23 cellular contexts compared by ENCODE assay signal in genomic region chr13:66581691-66582090, GRCh38.
A peak's percentile ranks its signal among the peaks of the same experiment; 100 is the strongest.
DNase-seq lines count a peak whose midpoint lies in the region; ATAC-seq, FAIRE-seq and TF ChIP-seq lines count a peak whose summit lies in the region.
"Had no signal": no experiment of that assay in that cellular context is flagged by ENCODE, and none has a peak within 500 bp of the region (broad histone marks: within the 10 kb centered on the region; RNA-seq: fewer than 3 reads in every experiment).

No MANE protein-coding gene starts in this region.

- intact Hi-C loops in activated CD4-positive, alpha-beta memory T cell treated with anti-CD3 and anti-CD28 coated beads for 36 hours (cut with micrococcal nuclease), result no loop called here

- no peak overlapping the region; the same call in 1 of the 2 replicates for H3K27ac Mint-ChIP-seq in WTC11
- no peak overlapping the region for H3K27ac Mint-ChIP-seq in activated CD4-positive, alpha-beta memory T cell treated with anti-CD3 and anti-CD28 coated beads for 36 hours
- H3K27ac Mint-ChIP-seq: B cell; CD4-positive, alpha-beta T cell; CD8-positive, alpha-beta T cell had no signal

- CTCF ChIA-PET in WTC11 (lab: Charles Lee), result no interaction called here
- CTCF ChIA-PET in activated CD4-positive, alpha-beta memory T cell treated with anti-CD3 and anti-CD28 coated beads for 36 hours (lab: Charles Lee), result no interaction called here

- peaks cover 15% of the 10 kb centered on the region for H3K4me1 Mint-ChIP-seq in WTC11
- H3K4me1 Mint-ChIP-seq in activated CD4-positive, alpha-beta memory T cell treated with anti-CD3 and anti-CD28 coated beads for 36 hours (ENCODE audit: low read depth), result no peaks in the 10 kb centered on the region
- H3K4me1 Mint-ChIP-seq: B cell had no signal

- TF ChIP-seq CTCF in D721Med (IDR thresholded peaks at IDR 0.05; ENCODE audit: insufficient read depth, missing control alignments) (no peak), WTC11 (IDR thresholded peaks at IDR 0.05) (no peak)

- no peaks in the 10 kb centered on the region for H3K27me3 Mint-ChIP-seq in WTC11 (ENCODE audit: low read depth)
- no peaks in the 10 kb centered on the region for H3K27me3 Mint-ChIP-seq in activated CD4-positive, alpha-beta memory T cell treated with anti-CD3 and anti-CD28 coated beads for 36 hours
- H3K27me3 Mint-ChIP-seq: B cell; CD4-positive, alpha-beta T cell had no signal

- no peaks in the 10 kb centered on the region for H3K9me3 Mint-ChIP-seq in WTC11
- H3K9me3 Mint-ChIP-seq in activated CD4-positive, alpha-beta memory T cell treated with anti-CD3 and anti-CD28 coated beads for 36 hours, result peaks cover 7% of the 10 kb centered on the region
- H3K9me3 Mint-ChIP-seq: CD8-positive, alpha-beta T cell had no signal

- peak; percentile 48 for ATAC-seq in WTC11
- ATAC-seq: A549; CD8-positive, alpha-beta T cell; GM12878 had no signal

- POLR2A ChIA-PET in WTC11 (lab: Charles Lee), result no interaction called here
- POLR2A ChIA-PET in activated CD4-positive, alpha-beta memory T cell treated with anti-CD3 and anti-CD28 coated beads for 36 hours (lab: Charles Lee), result no interaction called here

- H3K4me3 Mint-ChIP-seq in WTC11, result no peak overlapping the region; the same call in 1 of the 2 replicates
- no peak overlapping the region for H3K4me3 Mint-ChIP-seq in activated CD4-positive, alpha-beta memory T cell treated with anti-CD3 and anti-CD28 coated beads for 36 hours
- H3K4me3 Mint-ChIP-seq: B cell; CD4-positive, alpha-beta T cell; CD8-positive, alpha-beta T cell had no signal

- peak; percentile 89 for FAIRE-seq in D721Med (lab: Jason Lieb, UNC)
- FAIRE-seq: A549, GM12878, GM12892, GM18507 had no signal

- DNase-seq in D721Med (ENCODE audit: insufficient read length, low spot score) (no peak), SK-N-DZ (ENCODE audit: low spot score) (peak; percentile 15), WTC11 (ENCODE audit: low spot score) (no peak), ureter (ENCODE audit: low spot score) (no peak), T-helper 2 cell (no peak)
- DNase-seq in activated CD4-positive, alpha-beta memory T cell treated with anti-CD3 and anti-CD28 coated beads for 36 hours, result no peak
- DNase-seq: AML-193; Caco-2; Calu3; CD4-positive, alpha-beta T cell; CD8-positive, alpha-beta T cell; DMS 273 treated with DMSO at 0.1 percent for 48 hours; DMS153; DMS53; DMS79; DND-41; EL; GDM1 had no signal

- H3K36me3 Mint-ChIP-seq in WTC11, result no peaks in the 10 kb centered on the region
- no peaks in the 10 kb centered on the region for H3K36me3 Mint-ChIP-seq in activated CD4-positive, alpha-beta memory T cell treated with anti-CD3 and anti-CD28 coated beads for 36 hours
- H3K36me3 Mint-ChIP-seq: CD8-positive, alpha-beta T cell had no signal

TF ChIP-seq in WTC11, 78 proteins besides CTCF, POLR2A, EP300 and RAD21:
- TF ChIP-seq FOXJ3 (CRISPR knock-in tag; IDR thresholded peaks at IDR 0.05; ENCODE audit: borderline replicate concordance) (no peak), IRF2 (CRISPR knock-in tag; IDR thresholded peaks at IDR 0.05; ENCODE audit: borderline replicate concordance, low read depth) (no peak), ZNF317 (CRISPR knock-in tag; IDR thresholded peaks at IDR 0.05; ENCODE audit: borderline replicate concordance, low read depth) (no peak), SMAD3 (CRISPR knock-in tag; IDR thresholded peaks at IDR 0.05; ENCODE audit: borderline replicate concordance) (no peak), CBFB (CRISPR knock-in tag; IDR thresholded peaks at IDR 0.05; ENCODE audit: low read depth) (no peak), ARID4B (CRISPR knock-in tag; IDR thresholded peaks at IDR 0.05; ENCODE audit: borderline replicate concordance) (no peak), EMX1 (CRISPR knock-in tag; IDR thresholded peaks at IDR 0.05) (no peak), CREB1 (CRISPR knock-in tag; IDR thresholded peaks at IDR 0.05) (no peak), E2F4 (CRISPR knock-in tag; IDR thresholded peaks at IDR 0.05; ENCODE audit: borderline replicate concordance, low read depth) (no peak), NR2C2 (CRISPR knock-in tag; IDR thresholded peaks at IDR 0.05) (no peak), ZNF219 (CRISPR knock-in tag; IDR thresholded peaks at IDR 0.05; ENCODE audit: borderline replicate concordance) (no peak), ERG (CRISPR knock-in tag; IDR thresholded peaks at IDR 0.05) (no peak), GTF2I (CRISPR knock-in tag; conservative IDR thresholded peaks at IDR 0.05) (no peak)
